ENCODE assay signal across 22 cellular contexts in the genomic region with DNA sequence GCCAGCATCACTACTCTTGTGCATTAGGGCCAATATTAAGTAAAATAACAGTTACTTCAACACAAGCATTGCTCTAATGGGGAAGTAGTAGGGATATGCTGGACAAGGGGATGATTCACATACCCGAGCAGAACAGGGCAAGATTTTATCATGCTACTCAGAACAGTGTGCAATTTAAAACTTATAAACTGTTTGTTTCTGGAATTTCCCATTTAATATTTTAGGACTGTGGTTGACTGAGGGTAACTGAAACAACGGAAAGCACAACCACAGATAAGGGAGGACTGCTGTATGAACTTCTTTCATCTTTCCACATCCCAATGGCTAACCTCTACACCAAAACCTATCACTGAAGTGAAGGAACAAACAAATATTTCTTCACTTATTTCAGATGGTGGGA.
DNase-seq lines count a peak whose midpoint lies in the region; ATAC-seq, FAIRE-seq and TF ChIP-seq lines count a peak whose summit lies in the region.
"Had no signal": no experiment of that assay in that cellular context is flagged by ENCODE, and none has a peak within 500 bp of the region (broad histone marks: within the 10 kb centered on the region; RNA-seq: fewer than 3 reads in every experiment).

No MANE protein-coding gene starts in this region.

- no peak for FAIRE-seq in urothelium cell line (lab: Jason Lieb, UNC)
- FAIRE-seq: islet of Langerhans had no signal

- DNase-seq in EL (peak; percentile 31), MV-4-11 (lab: John Stamatoyannopoulos, UW) (peak; percentile 52), adipocyte (ENCODE audit: low read depth) (peak; percentile 52), urothelium cell line (ENCODE audit: low spot score) (no peak)
- DNase-seq: activated CD4-positive, CD25-positive, alpha-beta regulatory T cell; activated naive CD4-positive, alpha-beta T cell treated with Interleukin-2 at 50 U/mL for 16 hours; C1 segment of cervical spinal cord; naive thymus-derived CD8-positive, alpha-beta T cell; NCI-H1436 treated with DMSO at 0.1 percent for 48 hours; NCI-H2227 treated with DMSO at 0.1 percent for 48 hours; posterior cingulate gyrus; SW 1271; thyroid gland had no signal

- H3K9me3 ChIP-seq in adipocyte (ENCODE audit: control insufficient read depth, low read length) (no peaks in the 10 kb centered on the region), neutrophil (no peaks in the 10 kb centered on the region)
- H3K9me3 ChIP-seq: thyroid gland had no signal

- H3K9ac ChIP-seq in adipocyte (ENCODE audit: low read length), result no peak overlapping the region
- H3K9ac ChIP-seq: KMS-11 had no signal

- H3K27me3 ChIP-seq in adipocyte (replicated peaks; ENCODE audit: control insufficient read depth, insufficient read depth, low read length) (no peaks in the 10 kb centered on the region), neutrophil (no peaks in the 10 kb centered on the region)
- H3K27me3 ChIP-seq: thyroid gland had no signal

- TF ChIP-seq CTCF in neutrophil (IDR thresholded peaks at IDR 0.05), result no peak

- peak overlapping the region; percentile 9 for H3K27ac ChIP-seq in neutrophil
- H3K27ac ChIP-seq: KMS-11, RWPE1, skin epidermis, thyroid gland had no signal

- peaks cover 10% of the 10 kb centered on the region for H3K4me1 ChIP-seq in adipocyte (ENCODE audit: control insufficient read depth, insufficient read depth, low read length)
- no peaks in the 10 kb centered on the region for H3K4me1 ChIP-seq in neutrophil (ENCODE audit: control insufficient read depth in 1 of 2, insufficient read depth in 1 of 2, low read depth in 1 of 2, low read length in 1 of 2)
- H3K4me1 ChIP-seq: thyroid gland had no signal

- H3K4me3 ChIP-seq in adipocyte (ENCODE audit: low read length) (no peak overlapping the region), neutrophil (ENCODE audit: low read depth in 1 of 2, low read length in 1 of 2) (no peak overlapping the region)
- H3K4me3 ChIP-seq: lung, skin epidermis, thyroid gland had no signal

- H3K36me3 ChIP-seq in adipocyte (ENCODE audit: control insufficient read depth, insufficient read depth, low read length, severe bottlenecking), result peaks cover 93% of the 10 kb centered on the region
- H3K36me3 ChIP-seq in neutrophil, result peaks cover 88% of the 10 kb centered on the region

- ATAC-seq in HG02759 (IDR thresholded peaks at IDR 0.05; ENCODE audit: unreplicated experiment), result no peak
- no peak for ATAC-seq in GM18867 (IDR thresholded peaks at IDR 0.05; ENCODE audit: unreplicated experiment)
- ATAC-seq: esophagus mucosa; naive thymus-derived CD8-positive, alpha-beta T cell had no signal
